In the genomic region with DNA sequence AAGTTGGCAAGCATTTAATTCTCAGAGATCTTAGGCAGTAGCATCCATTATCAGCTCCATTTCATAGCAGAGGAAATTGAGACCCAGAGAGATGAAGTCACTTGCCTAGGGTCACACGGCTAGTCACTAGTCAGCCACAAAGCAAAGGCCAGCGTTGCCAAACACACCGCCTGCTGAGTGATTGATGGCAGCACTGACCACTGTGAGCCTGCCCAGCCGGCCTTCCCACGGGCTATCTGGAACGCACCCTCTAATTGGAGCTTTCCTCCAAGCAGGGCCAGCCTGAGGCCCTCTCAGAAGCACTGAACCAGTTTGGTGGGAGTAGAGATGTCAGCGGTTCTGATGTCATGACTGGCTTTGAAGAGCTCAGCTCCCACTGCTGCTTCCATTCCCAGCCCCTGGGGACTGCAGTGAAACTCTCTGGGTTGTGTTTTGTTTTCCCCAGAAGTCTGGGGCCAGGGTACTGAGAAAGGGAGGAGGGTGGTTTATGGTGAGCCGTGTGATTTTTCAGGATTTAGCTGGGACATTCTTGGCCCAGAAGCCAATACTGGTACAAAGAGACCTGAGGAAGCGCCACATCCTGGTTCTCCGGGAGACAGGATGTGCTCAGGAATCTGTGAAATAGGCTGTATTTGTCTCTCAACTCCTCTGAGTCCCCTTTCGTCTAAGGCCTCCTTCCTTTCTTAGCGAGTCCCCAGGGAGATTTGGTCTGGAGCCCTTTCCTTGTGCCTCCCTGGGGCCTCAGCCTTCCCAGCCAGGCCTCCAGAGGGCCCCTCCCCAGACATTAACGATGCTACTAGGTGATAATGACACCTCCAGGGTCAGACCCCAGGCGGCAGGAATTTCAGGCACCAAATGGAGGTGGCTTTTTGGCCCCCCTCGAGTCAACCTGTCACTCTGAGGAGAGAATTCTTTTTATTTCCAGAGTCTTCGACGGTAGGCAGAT, we compare ENCODE assay signal across 9 cellular contexts. TPM values are rescaled to one million over a fixed set of nuclear protein-coding genes. Genes with fewer than 3 reads are reported as not detected.
DNase-seq lines count a peak whose midpoint lies in the region; ATAC-seq, FAIRE-seq and TF ChIP-seq lines count a peak whose summit lies in the region.
"Had no signal": no experiment of that assay in that cellular context is flagged by ENCODE, and none has a peak within 500 bp of the region (broad histone marks: within the 10 kb centered on the region; RNA-seq: fewer than 3 reads in every experiment).

No MANE protein-coding gene starts in this region.

- no peak overlapping the region for H2AK9ac ChIP-seq in IMR-90 (replicated peaks; ENCODE audit: low read depth, low read length, poor library complexity)

- no peak overlapping the region; the same call in 1 of the 2 replicates for H2BK120ac ChIP-seq in IMR-90 (ENCODE audit: low read depth, low read length)

- H3K9me3 ChIP-seq in IMR-90 (ENCODE audit: control insufficient read depth, insufficient read depth, low read length): no peaks in the 10 kb centered on the region
- no peaks in the 10 kb centered on the region for H3K9me3 ChIP-seq in smooth muscle cell (replicated peaks; ENCODE audit: low read depth)

- H3K4me1 ChIP-seq in IMR-90 (ENCODE audit: control insufficient read depth, insufficient read depth, low read length) (peaks cover 4% of the 10 kb centered on the region; the same call in 1 of the 2 replicates), smooth muscle cell (ENCODE audit: low read depth) (peaks cover 15% of the 10 kb centered on the region)

- dilution Hi-C loops in IMR-90 (cut with HindIII; ENCODE audit: low sequenced_read_pairs, unreplicated experiment): no loop called here

- no peak overlapping the region for H4K91ac ChIP-seq in IMR-90 (ENCODE audit: insufficient read depth, low read depth, low read length)

- H4K5ac ChIP-seq in IMR-90 (ENCODE audit: low read depth, low read length): no peak overlapping the region

- H2AK5ac ChIP-seq in IMR-90 (ENCODE audit: low read depth, low read length): peak overlapping the region; percentile 31; the same call in 1 of the 2 replicates

- H3K56ac ChIP-seq in IMR-90 (ENCODE audit: extremely low read depth, insufficient read depth, low read length): no peak overlapping the region

- no peak for TF ChIP-seq RAD21 in IMR-90 (IDR thresholded peaks at IDR 0.05; ENCODE audit: low read length)

- H3K4me2 ChIP-seq in IMR-90 (ENCODE audit: low read depth, low read length) (no peak overlapping the region), smooth muscle cell (peak overlapping the region; percentile 23)

- H3K14ac ChIP-seq in IMR-90 (replicated peaks; ENCODE audit: low read depth, low read length): no peak overlapping the region

- H4K20me1 ChIP-seq in IMR-90 (ENCODE audit: insufficient read depth, low read length) (no peaks in the 10 kb centered on the region), smooth muscle cell (ENCODE audit: low read depth) (no peaks in the 10 kb centered on the region)

- no peaks in the 10 kb centered on the region for H3K79me2 ChIP-seq in smooth muscle cell (ENCODE audit: low read depth)

- H3K79me1 ChIP-seq in IMR-90 (ENCODE audit: low read depth in 1 of 2, low read length in 2 of 2): peaks cover 0 to 14% of the 10 kb centered on the region in 2 experiments; a peak in 2 of 4 replicates

- DNase-seq in IMR-90 (peak; percentile 79), dermis blood vessel endothelial cell (peak; percentile 95), smooth muscle cell (lab: John Stamatoyannopoulos, UW; ENCODE audit: unreplicated experiment) (peak; percentile 15), anterior cingulate cortex (lab: John Stamatoyannopoulos, UW) (no peak), NCI-H446 (lab: John Stamatoyannopoulos, UW) (no peak), HTR-8/SVneo (ENCODE audit: insufficient read length, low spot score) (no peak), GM12891 (ENCODE audit: insufficient read length, low spot score) (no peak)

- H2BK15ac ChIP-seq in IMR-90 (ENCODE audit: low read depth, low read length): no peak overlapping the region

- H3K4ac ChIP-seq in IMR-90 (ENCODE audit: low read depth, low read length): peak overlapping the region; percentile 7; the same call in 1 of the 2 replicates

- H2BK5ac ChIP-seq in IMR-90 (ENCODE audit: low read depth, low read length, poor library complexity, severe bottlenecking): no peak overlapping the region

- intact Hi-C loops in IMR-90 (cut with micrococcal nuclease): no loop called here

- CTCF ChIA-PET in IMR-90 (lab: Yijun Ruan, JAX): interaction anchor here (1.3 kb wide), 1 partner anchor 9 kb away, joined by 4 read pairs; no protein-coding TSS in a partner anchor

- BruUV-seq in IMR-90 (replicated peaks; lab: Mats Ljungman, UMichigan): no TSS peak

- POLR2A ChIA-PET in IMR-90 (lab: Charles Lee; ENCODE audit: unreplicated experiment): no interaction called here

- no peak overlapping the region for H2BK20ac ChIP-seq in IMR-90 (ENCODE audit: low read depth, low read length)

- H3K27ac ChIP-seq in IMR-90 (ENCODE audit: insufficient read depth, low read length): no peak overlapping the region
- peak overlapping the region; percentile 56 for H3K27ac ChIP-seq in layer of hippocampus (ENCODE audit: low read depth, low read length)
- H3K27ac ChIP-seq in smooth muscle cell (ENCODE audit: low read depth): peak overlapping the region; percentile 83
- H3K27ac ChIP-seq: epithelial cell of prostate had no signal

- no peak for TF ChIP-seq CTCF in IMR-90 (conservative IDR thresholded peaks at IDR 0.05; ENCODE audit: low read depth, low read length)
- no peak for TF ChIP-seq CTCF in smooth muscle cell (IDR thresholded peaks at IDR 0.05; ENCODE audit: borderline replicate concordance, insufficient read depth, poor library complexity, severe bottlenecking)

- H3K9ac ChIP-seq in IMR-90 (ENCODE audit: low read depth, low read length): no peak overlapping the region
- H3K9ac ChIP-seq in smooth muscle cell (ENCODE audit: low read depth): peak overlapping the region; percentile 61

- WGBS in IMR-90 (ENCODE audit: extremely low coverage in 2 of 2, insufficient read length in 1 of 2), 2 experiments: 59% methylated on average over 3 of the region's 17 CpGs; no CpG with 5 or more reads in 1 of the 2 experiments
- 22% methylated on average over 17 of the region's 17 CpGs for WGBS in smooth muscle cell (ENCODE audit: low lambda C conversion rate)

- H3K23ac ChIP-seq in IMR-90 (ENCODE audit: low read depth, low read length): no peak overlapping the region

- H3K9me1 ChIP-seq in IMR-90 (ENCODE audit: insufficient read depth, low read length): peaks cover 11% of the 10 kb centered on the region

- no peak overlapping the region for H3K18ac ChIP-seq in IMR-90 (ENCODE audit: low read depth, low read length)

- peak; percentile 68 for ATAC-seq in IMR-90 (ENCODE audit: low read depth)

- H3K4me3 ChIP-seq in IMR-90 (ENCODE audit: insufficient read depth, low read depth, low read length) (no peak overlapping the region), smooth muscle cell (no peak overlapping the region)

- peaks cover 17% of the 10 kb centered on the region for H3F3A ChIP-seq in smooth muscle cell (ENCODE audit: low read depth)

- in situ Hi-C loops in IMR-90 (cut with MboI; ENCODE audit: low sequenced_read_pairs): no loop called here

- peak overlapping the region in 1 of 2 experiments; percentile 32; a peak in 1 of 4 replicates for H4K8ac ChIP-seq in IMR-90 (ENCODE audit: low read depth in 2 of 2, low read length in 2 of 2)

- no peaks in the 10 kb centered on the region for H3K27me3 ChIP-seq in IMR-90 (ENCODE audit: control insufficient read depth, insufficient read depth, low read length)
- H3K27me3 ChIP-seq in layer of hippocampus (ENCODE audit: control insufficient read depth, insufficient read depth, low read length): no peaks in the 10 kb centered on the region
- no peaks in the 10 kb centered on the region for H3K27me3 ChIP-seq in smooth muscle cell (ENCODE audit: low read depth)

- H3K36me3 ChIP-seq in IMR-90 (ENCODE audit: control insufficient read depth, insufficient read depth, low read length): no peaks in the 10 kb centered on the region
- H3K36me3 ChIP-seq in smooth muscle cell (ENCODE audit: low read depth): no peaks in the 10 kb centered on the region

- TF ChIP-seq POLR2A in IMR-90 (IDR thresholded peaks at IDR 0.05; ENCODE audit: low read depth, low read length) (no peak), GM12891 (IDR thresholded peaks at IDR 0.05; ENCODE audit: low read depth, low read length) (no peak)

- H2AFZ ChIP-seq in IMR-90 (replicated peaks; ENCODE audit: low read length, poor library complexity): peak overlapping the region; percentile 67
- H2AFZ ChIP-seq in smooth muscle cell (ENCODE audit: low read depth): no peak overlapping the region

- FAIRE-seq in HTR-8/SVneo (lab: Jason Lieb, UNC): no peak
- FAIRE-seq in GM12891 (lab: Jason Lieb, UNC): no peak

TF ChIP-seq in IMR-90, 13 proteins besides CTCF, POLR2A, EP300 and RAD21 (continues in another document):
- TF ChIP-seq MAFK (IDR thresholded peaks at IDR 0.05; ENCODE audit: low read depth, low read length) (no peak), CEBPB (IDR thresholded peaks at IDR 0.05; ENCODE audit: low read depth, low read length) (peak; percentile 55; the same call in 1 of the 2 replicates)

TF ChIP-seq in GM12891, 5 proteins besides CTCF, POLR2A, EP300 and RAD21:
- TF ChIP-seq POLR2AphosphoS5 (IDR thresholded peaks at IDR 0.05; ENCODE audit: low read depth, low read length) (no peak), SPI1 (IDR thresholded peaks at IDR 0.05; ENCODE audit: low read depth, low read length) (no peak), TAF1 (IDR thresholded peaks at IDR 0.05; ENCODE audit: low read depth, low read length) (no peak), POU2F2 (IDR thresholded peaks at IDR 0.05; ENCODE audit: low read depth, low read length) (no peak), PAX5 (IDR thresholded peaks at IDR 0.05; ENCODE audit: insufficient read depth, low read length, severe bottlenecking) (no peak)

RNA-seq across cellular contexts. Expression of a gene that starts 44.5 kb away (rescaled TPM):
- total RNA-seq in IMR-90 (2012; rRNA removed): 8.4 and 10.3 TPM in 2 replicates
- 21.0 and 22.1 TPM in 2 replicates for polyA plus RNA-seq in IMR-90 (2012; rRNA removed)
- 13.3 and 14.6 TPM in 2 replicates for polyA plus RNA-seq in IMR-90 (2012; cell fraction: cytosol; rRNA removed)
- 59.8 and 89.3 TPM in 2 replicates for polyA plus RNA-seq in IMR-90 (2012; cell fraction: nucleus; rRNA removed; ENCODE audit: low replicate concordance)
- total RNA-seq in dermis blood vessel endothelial cell: 5.5 and 11.9 TPM in 2 replicates
- 62.7 and 74.2 TPM in 2 replicates for total RNA-seq in smooth muscle cell
- polyA plus RNA-seq in smooth muscle cell: 47.4 and 49.3 TPM in 2 replicates
- 1.5 TPM for polyA plus RNA-seq in GM12891 (2012; ENCODE audit: low read depth, missing spikeins)

Comparison
In these comparisons a context has a peak if more than half of its experiments do, and no peak if none do; other contexts are left out.
1. DNase-seq: peak in IMR-90 (single experiment), dermis blood vessel endothelial cell (single experiment) and smooth muscle cell (single experiment); none in anterior cingulate cortex (0 of 58), NCI-H446 (0 of 2), HTR-8/SVneo (single experiment) and GM12891 (single experiment).